ENCODE assay signal across 21 cellular contexts in the genomic region with DNA sequence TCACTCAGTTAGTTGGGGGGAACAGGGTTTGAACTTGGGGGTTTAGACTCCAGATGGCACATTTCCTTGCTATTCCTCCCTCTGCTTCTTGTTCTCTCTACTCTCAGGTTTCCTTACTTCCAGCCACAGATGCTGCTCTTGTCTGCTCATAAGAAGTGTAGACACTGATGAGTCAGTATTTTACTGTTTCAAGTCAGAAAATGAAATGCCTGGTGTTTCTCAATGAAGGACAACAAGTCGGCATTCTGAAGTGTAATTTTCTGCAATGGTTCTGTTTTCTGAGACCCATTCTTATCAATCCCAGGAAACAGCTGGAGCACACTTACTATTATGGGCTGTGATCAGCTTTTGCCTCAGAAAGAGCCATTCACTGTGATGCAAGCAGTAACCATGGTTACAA. TPM values are rescaled to one million over a fixed set of nuclear protein-coding genes. Genes with fewer than 3 reads are reported as not detected.
DNase-seq lines count a peak whose midpoint lies in the region; ATAC-seq and TF ChIP-seq lines count a peak whose summit lies in the region.
"Had no signal": no experiment of that assay in that cellular context is flagged by ENCODE, and none has a peak within 500 bp of the region (broad histone marks: within the 10 kb centered on the region; RNA-seq: fewer than 3 reads in every experiment).

No MANE protein-coding gene starts in this region.

- no peak overlapping the region for H3K4me2 ChIP-seq in mammary epithelial cell (ENCODE audit: insufficient read depth, low read depth, low read length)

- H3K79me2 ChIP-seq in mammary epithelial cell (ENCODE audit: insufficient read depth, low read length), result no peaks in the 10 kb centered on the region

- dilution Hi-C loops in mammary epithelial cell (cut with HindIII; ENCODE audit: low sequenced_read_pairs), result no loop called here

- H3K4me3 ChIP-seq in mammary epithelial cell (replicated peaks in 1 of 3; ENCODE audit: insufficient read depth in 1 of 3, low read depth in 2 of 3, low read length in 3 of 3) (no peak overlapping the region), astrocyte of the spinal cord (ENCODE audit: low read depth, low read length) (no peak overlapping the region)
- H3K4me3 ChIP-seq: MG63 had no signal

- intact Hi-C loops in MCF 10A (cut with micrococcal nuclease), result no loop called here
- intact Hi-C loops in mammary epithelial cell (cut with micrococcal nuclease), result no loop called here

- no peaks in the 10 kb centered on the region for H3K4me1 ChIP-seq in mammary epithelial cell (ENCODE audit: insufficient read depth, low read length)

- POLR2A ChIA-PET in MCF 10A (lab: Yijun Ruan, JAX), result no interaction called here

- 100% methylated on average over 1 of the region's 1 CpG for WGBS in mammary epithelial cell (ENCODE audit: low coverage, missing lambda C conversion rate)

- H3K27ac Mint-ChIP-seq in MCF 10A (ENCODE audit: low read depth, unreplicated experiment) (no peak overlapping the region), nephron progenitor cell (no peak overlapping the region), osteocyte (ENCODE audit: unreplicated experiment) (no peak overlapping the region)
- H3K27ac Mint-ChIP-seq: CD8-positive, alpha-beta T cell; endodermal cell; natural killer cell treated with Interleukin-12 subunit alpha and Interleukin-12 subunit beta and Interleukin-15 and Interleukin-18, amount 100 ng/mL, for 72 hours; type B pancreatic cell had no signal

- no peaks in the 10 kb centered on the region for H3K9me3 ChIP-seq in mammary epithelial cell (replicated peaks; ENCODE audit: insufficient read depth, low read length)
- H3K9me3 ChIP-seq: MG63 had no signal

- H4K20me1 ChIP-seq in mammary epithelial cell (ENCODE audit: insufficient read depth, low read length), result no peaks in the 10 kb centered on the region

- H2AFZ ChIP-seq in mammary epithelial cell (ENCODE audit: low read depth, low read length), result no peak overlapping the region

- no peak for TF ChIP-seq CTCF in MCF 10A (IDR thresholded peaks at IDR 0.05; ENCODE audit: unreplicated experiment)
- TF ChIP-seq CTCF in mammary epithelial cell (conservative IDR thresholded peaks at IDR 0.05 in 1 of 2, IDR thresholded peaks at IDR 0.05 in 1 of 2; ENCODE audit: extremely low read depth in 1 of 2, insufficient read depth in 1 of 2, low read depth in 1 of 2, low read length in 2 of 2), result no peak
- no peak for TF ChIP-seq CTCF in astrocyte of the spinal cord (IDR thresholded peaks at IDR 0.05; ENCODE audit: low read depth, low read length)
- no peak for TF ChIP-seq CTCF in nephron progenitor cell (IDR thresholded peaks at IDR 0.05)
- TF ChIP-seq CTCF in osteocyte (IDR thresholded peaks at IDR 0.05), result no peak

- CTCF ChIA-PET in MCF 10A (lab: Yijun Ruan, JAX) (interaction anchor here (1.3 kb wide), 1 partner anchor 151 kb away, joined by 7 read pairs; no protein-coding TSS in a partner anchor), mammary epithelial cell (lab: Charles Lee; ENCODE audit: low non-redundant PET) (no interaction called here)

- H3K4me1 Mint-ChIP-seq in MCF 10A (ENCODE audit: insufficient read depth, unreplicated experiment), result peaks cover 5% of the 10 kb centered on the region
- peaks cover 4% of the 10 kb centered on the region for H3K4me1 Mint-ChIP-seq in nephron progenitor cell
- H3K4me1 Mint-ChIP-seq in osteocyte (ENCODE audit: unreplicated experiment), result peaks cover 2% of the 10 kb centered on the region
- no peaks in the 10 kb centered on the region for H3K4me1 Mint-ChIP-seq in activated T-cell treated with anti-CD3 and anti-CD28 coated beads, Interleukin-2, amount 50 U/mL, for 4 hours (ENCODE audit: low read depth)
- H3K4me1 Mint-ChIP-seq: endodermal cell had no signal

- BruUV-seq in MCF 10A (replicated peaks; lab: Mats Ljungman, UMichigan) (no TSS peak), mammary epithelial cell (replicated peaks; lab: Mats Ljungman, UMichigan) (no TSS peak)

- H3K27ac ChIP-seq in mammary epithelial cell (ENCODE audit: insufficient read depth, low read depth, low read length), result no peak overlapping the region

- H3K9me3 Mint-ChIP-seq in MCF 10A (ENCODE audit: unreplicated experiment) (no peaks in the 10 kb centered on the region), nephron progenitor cell (no peaks in the 10 kb centered on the region), osteocyte (ENCODE audit: unreplicated experiment) (peaks cover 7% of the 10 kb centered on the region)
- no peaks in the 10 kb centered on the region for H3K9me3 Mint-ChIP-seq in activated T-cell treated with anti-CD3 and anti-CD28 coated beads, Interleukin-2, amount 50 U/mL, for 4 hours
- H3K9me3 Mint-ChIP-seq: CD8-positive, alpha-beta T cell; endodermal cell; natural killer cell treated with Interleukin-12 subunit alpha and Interleukin-12 subunit beta and Interleukin-15 and Interleukin-18, amount 100 ng/mL, for 72 hours had no signal

- H3K4me3 Mint-ChIP-seq in MCF 10A (ENCODE audit: unreplicated experiment) (no peak overlapping the region), nephron progenitor cell (no peak overlapping the region), osteocyte (ENCODE audit: unreplicated experiment) (no peak overlapping the region)
- H3K4me3 Mint-ChIP-seq in activated T-cell treated with anti-CD3 and anti-CD28 coated beads, Interleukin-2, amount 50 U/mL, for 4 hours, result no peak overlapping the region
- H3K4me3 Mint-ChIP-seq: CD8-positive, alpha-beta T cell; endodermal cell; natural killer cell treated with Interleukin-12 subunit alpha and Interleukin-12 subunit beta and Interleukin-15 and Interleukin-18, amount 100 ng/mL, for 72 hours; type B pancreatic cell had no signal

- H3K27me3 ChIP-seq in mammary epithelial cell (ENCODE audit: insufficient read depth, low read length), result no peaks in the 10 kb centered on the region
- H3K27me3 ChIP-seq: MG63 had no signal

- no peak overlapping the region for H3K9ac ChIP-seq in mammary epithelial cell (ENCODE audit: insufficient read depth, low read length)

- ATAC-seq in activated T-cell treated with anti-CD3 and anti-CD28 coated beads, Interleukin-2, amount 50 U/mL, for 4 hours, result no peak
- ATAC-seq: CD8-positive, alpha-beta T cell; natural killer cell treated with Interleukin-12 subunit alpha and Interleukin-12 subunit beta and Interleukin-15 and Interleukin-18, amount 100 ng/mL, for 72 hours had no signal

- DNase-seq in MCF 10A (ENCODE audit: unreplicated experiment) (peak; percentile 20), mammary epithelial cell (no peak), astrocyte of the spinal cord (ENCODE audit: low read depth, low spot score) (peak; percentile 52), iris pigment epithelial cell (ENCODE audit: low read depth) (peak; percentile 37), nephron progenitor cell (no peak), osteocyte (ENCODE audit: extremely low spot score, unreplicated experiment) (no peak)
- no peak for DNase-seq in activated CD8-positive, alpha-beta memory T cell treated with anti-CD3 and anti-CD28 coated beads, Interleukin-2, amount 50 U/mL, for 4 hours
- DNase-seq in activated T-cell treated with anti-CD3 and anti-CD28 coated beads, Interleukin-2, amount 50 U/mL, for 4 hours, result no peak
- DNase-seq: activated CD4-positive, CD25-positive, alpha-beta regulatory T cell; CD8-positive, alpha-beta T cell; DND-41; endodermal cell; MG63; NCI-H1694; SIG-M5; stimulated activated naive CD4-positive, alpha-beta T cell; T-helper 2 cell had no signal

- in situ Hi-C loops in mammary epithelial cell (cut with MboI; ENCODE audit: low sequenced_read_pairs in 2 of 2) (no loop called here), astrocyte of the spinal cord (cut with HindIII; ENCODE audit: low sequenced_read_pairs) (no loop called here)

- H3K27me3 Mint-ChIP-seq in MCF 10A (ENCODE audit: insufficient read depth, unreplicated experiment) (no peaks in the 10 kb centered on the region), nephron progenitor cell (ENCODE audit: low read depth, poor library complexity) (no peaks in the 10 kb centered on the region), osteocyte (ENCODE audit: unreplicated experiment) (no peaks in the 10 kb centered on the region)
- H3K27me3 Mint-ChIP-seq in activated T-cell treated with anti-CD3 and anti-CD28 coated beads, Interleukin-2, amount 50 U/mL, for 4 hours (ENCODE audit: low read depth), result no peaks in the 10 kb centered on the region
- H3K27me3 Mint-ChIP-seq: natural killer cell treated with Interleukin-12 subunit alpha and Interleukin-12 subunit beta and Interleukin-15 and Interleukin-18, amount 100 ng/mL, for 72 hours; type B pancreatic cell had no signal

- no peaks in the 10 kb centered on the region for H3K36me3 Mint-ChIP-seq in MCF 10A (ENCODE audit: insufficient read depth, unreplicated experiment)
- H3K36me3 Mint-ChIP-seq in nephron progenitor cell (ENCODE audit: low read depth), result no peaks in the 10 kb centered on the region
- H3K36me3 Mint-ChIP-seq in osteocyte (ENCODE audit: unreplicated experiment), result peaks cover 6% of the 10 kb centered on the region
- H3K36me3 Mint-ChIP-seq in activated T-cell treated with anti-CD3 and anti-CD28 coated beads, Interleukin-2, amount 50 U/mL, for 4 hours (ENCODE audit: insufficient read depth), result no peaks in the 10 kb centered on the region
- H3K36me3 Mint-ChIP-seq: CD8-positive, alpha-beta T cell; natural killer cell treated with Interleukin-12 subunit alpha and Interleukin-12 subunit beta and Interleukin-15 and Interleukin-18, amount 100 ng/mL, for 72 hours had no signal

- no peaks in the 10 kb centered on the region for H3K36me3 ChIP-seq in mammary epithelial cell (ENCODE audit: insufficient read depth, low read length)
- H3K36me3 ChIP-seq: MG63 had no signal

RNA-seq across cellular contexts. Expression of gene SLC4A4, which starts 41.9 kb away (rescaled TPM):
- total RNA-seq in MCF 10A (2022) (not detected in 2 replicates), mammary epithelial cell (under 1 TPM in 1 of 2 donors, not detected in 1; under 0.01 TPM), osteocyte (31.5 and 37.7 TPM in 2 replicates)
- polyA plus RNA-seq in mammary epithelial cell, result not detected
- polyA minus RNA-seq in mammary epithelial cell, result not detected
- under 1 TPM; 0.20 to 0.30 (median 0.26) TPM for total RNA-seq in activated T-cell treated with anti-CD3 and anti-CD28 coated beads, Interleukin-2, amount 50 U/mL, for 4 hours
- total RNA-seq: A172, lung microvascular endothelial cell had no signal

Comparison
In these comparisons a context has a peak if more than half of its experiments do, and no peak if none do; other contexts are left out.
1. DNase-seq: peak in MCF 10A (single experiment), astrocyte of the spinal cord (single experiment) and iris pigment epithelial cell (single experiment); none in mammary epithelial cell (single experiment), activated CD8-positive, alpha-beta memory T cell treated with anti-CD3 and anti-CD28 coated beads, Interleukin-2, amount 50 U/mL, for 4 hours (single experiment), nephron progenitor cell (single experiment), osteocyte (single experiment) and activated T-cell treated with anti-CD3 and anti-CD28 coated beads, Interleukin-2, amount 50 U/mL, for 4 hours (single experiment).
2. RNA of gene SLC4A4, which starts 41.9 kb away (total RNA-seq): 31.5 to 37.7 TPM in osteocyte; 0.20 to 0.30 TPM in activated T-cell treated with anti-CD3 and anti-CD28 coated beads, Interleukin-2, amount 50 U/mL, for 4 hours, under 0.01 TPM in mammary epithelial cell and not detected in MCF 10A; every median in the first group is over 10 times any median in the second.